ENCODE assay signal across 22 cellular contexts in genomic region chr4:101229116-101229515, GRCh38.
DNase-seq lines count a peak whose midpoint lies in the region; ATAC-seq, FAIRE-seq and TF ChIP-seq lines count a peak whose summit lies in the region.
"Had no signal": no experiment of that assay in that cellular context is flagged by ENCODE, and none has a peak within 500 bp of the region (broad histone marks: within the 10 kb centered on the region; RNA-seq: fewer than 3 reads in every experiment).

No MANE protein-coding gene starts in this region.

- H3K4me3 ChIP-seq in astrocyte (ENCODE audit: insufficient read depth, low read depth, low read length): no peak overlapping the region
- H3K4me3 ChIP-seq in transverse colon: no peak overlapping the region

- no peaks in the 10 kb centered on the region for H3K9me3 Mint-ChIP-seq in HFFc6
- peaks cover 2% of the 10 kb centered on the region for H3K9me3 Mint-ChIP-seq in astrocyte (ENCODE audit: unreplicated experiment)
- peaks cover 0 to 3% (median 0%) of the 10 kb centered on the region in 3 donors for H3K9me3 Mint-ChIP-seq in T-cell
- H3K9me3 Mint-ChIP-seq: CD4-positive, alpha-beta T cell; natural killer cell treated with Interleukin-12 subunit alpha and Interleukin-12 subunit beta and Interleukin-15 and Interleukin-18, amount 100 ng/mL, for 72 hours; type B pancreatic cell had no signal

- H3K4me1 Mint-ChIP-seq in HFFc6 (ENCODE audit: low read depth) (peaks cover 46% of the 10 kb centered on the region), astrocyte (ENCODE audit: low read depth, unreplicated experiment) (peaks cover 33% of the 10 kb centered on the region), T-cell (peaks cover 34 to 45% (median 41%) of the 10 kb centered on the region in 3 donors)

- H3K36me3 Mint-ChIP-seq in HFFc6 (ENCODE audit: low read depth): 0 out of 2 replicates have a peak, but pooled peaks cover 3% of the 10 kb centered on the region
- peaks cover 3% of the 10 kb centered on the region for H3K36me3 Mint-ChIP-seq in astrocyte (ENCODE audit: low read depth, unreplicated experiment)
- H3K36me3 Mint-ChIP-seq in T-cell: no peaks in the 10 kb centered on the region
- H3K36me3 Mint-ChIP-seq: natural killer cell treated with Interleukin-12 subunit alpha and Interleukin-12 subunit beta and Interleukin-15 and Interleukin-18, amount 100 ng/mL, for 72 hours; type B pancreatic cell had no signal

- TF ChIP-seq EP300 in transverse colon (IDR thresholded peaks at IDR 0.05; ENCODE audit: low read depth): no peak

- H3K4me3 Mint-ChIP-seq in HFFc6: no peak overlapping the region; the same call in 1 of the 2 replicates
- no peak overlapping the region for H3K4me3 Mint-ChIP-seq in astrocyte (ENCODE audit: unreplicated experiment)
- H3K4me3 Mint-ChIP-seq in T-cell: no peak overlapping the region
- H3K4me3 Mint-ChIP-seq: CD4-positive, alpha-beta T cell; natural killer cell treated with Interleukin-12 subunit alpha and Interleukin-12 subunit beta and Interleukin-15 and Interleukin-18, amount 100 ng/mL, for 72 hours; stimulated activated naive CD8-positive, alpha-beta T cell treated with anti-CD3 and anti-CD28 coated beads, Interleukin-15, Interleukin-2, amounts not matched to agents 100 ng/mL and 50 ng/mL, for 24 hours; type B pancreatic cell had no signal

- peaks cover 71% of the 10 kb centered on the region for H3K79me2 ChIP-seq in astrocyte (ENCODE audit: insufficient read depth, low read length)

- DNase-seq in A172 (ENCODE audit: low spot score) (peak; percentile 13), HFFc6 (peak; percentile 46), astrocyte (ENCODE audit: low read depth) (peak; percentile 78), iris pigment epithelial cell (ENCODE audit: low read depth) (peak; percentile 83), transverse colon (no peak), T-cell (no peak), kidney glomerular epithelial cell (lab: John Stamatoyannopoulos, UW) (no peak), HuH-7 (ENCODE audit: low spot score) (no peak)
- DNase-seq: activated CD4-positive, alpha-beta T cell treated with anti-CD3 and anti-CD28 coated beads, Interleukin-2, amount 50 U/mL, for 1 hour; activated CD8-positive, alpha-beta memory T cell treated with anti-CD3 and anti-CD28 coated beads, Interleukin-2, amount 50 U/mL, for 4 hours; activated effector memory CD4-positive, alpha-beta T cell treated with anti-CD3 and anti-CD28 coated beads, Interleukin-2, amount 50 U/mL, for 16 hours; CD4-positive, alpha-beta T cell; left colon; NCI-H1048; NCI-H1930; stimulated activated CD4-positive, alpha-beta T cell treated with anti-CD3 and anti-CD28 coated beads, Interleukin-1b, Interleukin-23, amount 100 ng/mL, for 48 hours had no signal

- no peak overlapping the region for H3K4me2 ChIP-seq in astrocyte (ENCODE audit: low read length)
- H3K4me2 ChIP-seq: KMS-11 had no signal

- POLR2A ChIA-PET in T-cell (lab: Charles Lee): no interaction called here

- H2AFZ ChIP-seq in astrocyte (ENCODE audit: low read depth, low read length): no peak overlapping the region

- H3K36me3 ChIP-seq in astrocyte (ENCODE audit: insufficient read depth, low read length) (no peaks in the 10 kb centered on the region), transverse colon (no peaks in the 10 kb centered on the region)

- WGBS in transverse colon (ENCODE audit: low coverage in 1 of 2), 2 donors: 90 to 92% methylated on average over 2 of the region's 2 CpGs

- TF ChIP-seq POLR2A in transverse colon (IDR thresholded peaks at IDR 0.05): no peak

- H3K27ac ChIP-seq in astrocyte (ENCODE audit: low read depth, low read length) (no peak overlapping the region), transverse colon (no peak overlapping the region)
- H3K27ac ChIP-seq: KMS-11 had no signal

- peak overlapping the region; percentile 53 for H3K27ac Mint-ChIP-seq in HFFc6
- H3K27ac Mint-ChIP-seq in astrocyte (ENCODE audit: unreplicated experiment): peak overlapping the region; percentile 73
- H3K27ac Mint-ChIP-seq in T-cell: no peak overlapping the region
- H3K27ac Mint-ChIP-seq: CD4-positive, alpha-beta T cell; natural killer cell treated with Interleukin-12 subunit alpha and Interleukin-12 subunit beta and Interleukin-15 and Interleukin-18, amount 100 ng/mL, for 72 hours; stimulated activated naive CD8-positive, alpha-beta T cell treated with anti-CD3 and anti-CD28 coated beads, Interleukin-15, Interleukin-2, amounts not matched to agents 100 ng/mL and 50 ng/mL, for 24 hours; type B pancreatic cell had no signal

- H3K9me3 ChIP-seq in astrocyte (ENCODE audit: insufficient read depth, low read depth, low read length): no peaks in the 10 kb centered on the region
- H3K9me3 ChIP-seq in transverse colon: no peaks in the 10 kb centered on the region

- H3K9ac ChIP-seq in astrocyte (ENCODE audit: low read length): no peak overlapping the region
- H3K9ac ChIP-seq: KMS-11 had no signal

- no peak for TF ChIP-seq CTCF in HFFc6 (IDR thresholded peaks at IDR 0.05)
- TF ChIP-seq CTCF in astrocyte (IDR thresholded peaks at IDR 0.05; ENCODE audit: insufficient read depth, low read depth, low read length): no peak
- no peak for TF ChIP-seq CTCF in transverse colon (IDR thresholded peaks at IDR 0.05)

- intact Hi-C loops in transverse colon (cut with DNase I; ENCODE audit: low total_unique reads): no loop called here

- CTCF ChIA-PET in T-cell (lab: Charles Lee): no interaction called here

- peaks cover 50% of the 10 kb centered on the region for H4K20me1 ChIP-seq in astrocyte (ENCODE audit: insufficient read depth, low read length)

- no peak for ATAC-seq in T-cell (replicated peaks in 1 of 4)
- ATAC-seq: left colon; natural killer cell treated with Interleukin-12 subunit alpha and Interleukin-12 subunit beta and Interleukin-15 and Interleukin-18, amount 100 ng/mL, for 72 hours had no signal

- peaks cover 9% of the 10 kb centered on the region for H3K4me1 ChIP-seq in astrocyte (ENCODE audit: insufficient read depth, low read length)
- peaks cover 0 to 12% (median 2%) of the 10 kb centered on the region in 4 donors for H3K4me1 ChIP-seq in transverse colon

- H3K27me3 Mint-ChIP-seq in HFFc6 (ENCODE audit: insufficient read depth): no peaks in the 10 kb centered on the region
- H3K27me3 Mint-ChIP-seq in astrocyte (ENCODE audit: low read depth, unreplicated experiment): no peaks in the 10 kb centered on the region
- no peaks in the 10 kb centered on the region for H3K27me3 Mint-ChIP-seq in T-cell
- H3K27me3 Mint-ChIP-seq: CD4-positive, alpha-beta T cell; natural killer cell treated with Interleukin-12 subunit alpha and Interleukin-12 subunit beta and Interleukin-15 and Interleukin-18, amount 100 ng/mL, for 72 hours; stimulated activated naive CD8-positive, alpha-beta T cell treated with anti-CD3 and anti-CD28 coated beads, Interleukin-15, Interleukin-2, amounts not matched to agents 100 ng/mL and 50 ng/mL, for 24 hours; type B pancreatic cell had no signal

- in situ Hi-C loops in transverse colon (cut with MboI; ENCODE audit: low pct_ligation_motif_present in 1 of 4, low pct_unique_long_range_greater_than_20kb in 1 of 4, low sequenced_read_pairs in 3 of 4): no loop called here

- no peak for FAIRE-seq in astrocyte (lab: Jason Lieb, UNC)
- FAIRE-seq: endometrium, frontal cortex had no signal

- H3K27me3 ChIP-seq in astrocyte (ENCODE audit: insufficient read depth, low read length): no peaks in the 10 kb centered on the region
- no peaks in the 10 kb centered on the region for H3K27me3 ChIP-seq in transverse colon

Comparison
In these comparisons a context has a peak if more than half of its experiments do, and no peak if none do; other contexts are left out.
1. DNase-seq: peak in A172 (single experiment), HFFc6 (single experiment), astrocyte (single experiment) and iris pigment epithelial cell (single experiment); none in transverse colon (single experiment), T-cell (0 of 34), kidney glomerular epithelial cell (single experiment) and HuH-7 (single experiment).
2. H3K27ac Mint-ChIP-seq: peak in HFFc6 (single experiment) and astrocyte (single experiment); none in T-cell (0 of 2).